In genomic region chr11:97617031-97617430, GRCh38 we compare ENCODE assay signal across 25 cellular contexts.
"Had no signal": no experiment of that assay in that cellular context is flagged by ENCODE, and none has a peak within 500 bp of the region (broad histone marks: within the 10 kb centered on the region; RNA-seq: fewer than 3 reads in every experiment).

No MANE protein-coding gene starts in this region.

- H3K36me3 ChIP-seq: neural progenitor cell, ovary, right lobe of liver, sigmoid colon, stomach, thoracic aorta, thyroid gland, tibial nerve, upper lobe of left lung, vagina had no signal

- H3K4me1 ChIP-seq: neural progenitor cell, parathyroid adenoma, psoas muscle, right lobe of liver, sigmoid colon, stomach, thyroid gland, tibial nerve, upper lobe of left lung, vagina had no signal

- H3K9me3 ChIP-seq: ovary, right lobe of liver, thyroid gland, tibial nerve, vagina had no signal

- H3K27ac ChIP-seq: neural progenitor cell, ovary, parathyroid adenoma, psoas muscle, right lobe of liver, sigmoid colon, stomach, thoracic aorta, thyroid gland, tibial nerve, upper lobe of left lung, vagina had no signal

- DNase-seq: occipital lobe; ovary; posterior cingulate gyrus; psoas muscle; right cardiac atrium; right lobe of liver; sigmoid colon; small intestine; stimulated activated CD4-positive, alpha-beta T cell treated with anti-CD3 and anti-CD28 coated beads, Interleukin-15, amount 100 ng/mL, for 24 hours; stimulated activated CD4-positive, alpha-beta T cell treated with anti-CD3 and anti-CD28 coated beads, Interleukin-2, amount 100 ng/mL, for 24 hours; stimulated activated CD4-positive, alpha-beta T cell treated with anti-CD3 and anti-CD28 coated beads, Interleukin-2, amount 100 ng/mL, for 48 hours; stimulated activated CD4-positive, alpha-beta T cell treated with anti-CD3 and anti-CD28 coated beads, Interleukin-4, amount 100 ng/mL, for 24 hours; stimulated activated naive B cell treated with anti-CD40 and anti-IgM and Interleukin-4, amounts not matched to agents 10 μg/mL and 1 μg/mL and 100 μg/mL, for 72 hours; stimulated activated naive CD4-positive, alpha-beta T cell treated with Interleukin-2 at 50 U/mL for 16 hours; stomach; thyroid gland; trophoblast cell; upper lobe of left lung had no signal

- H3K27me3 ChIP-seq: neural progenitor cell, ovary, right lobe of liver, sigmoid colon, stomach, thyroid gland, tibial nerve, upper lobe of left lung, vagina had no signal

- H3K4me3 ChIP-seq: neural progenitor cell, ovary, psoas muscle, right lobe of liver, sigmoid colon, stomach, thoracic aorta, thyroid gland, tibial nerve, upper lobe of left lung, vagina had no signal

- H2AFZ ChIP-seq: neural progenitor cell, parathyroid adenoma had no signal

- H3K79me2 ChIP-seq: parathyroid adenoma had no signal

- FAIRE-seq: urothelium cell line had no signal

- H3K9ac ChIP-seq: neural progenitor cell, parathyroid adenoma had no signal

- ATAC-seq: psoas muscle; right cardiac atrium; right lobe of liver; stimulated activated effector memory CD8-positive, alpha-beta T cell treated with anti-CD3 and anti-CD28 coated beads, Interleukin-12 subunit alpha, Interleukin-12 subunit beta, amount 100 ng/mL, for 72 hours; stimulated activated naive B cell treated with anti-CD40 and anti-IgM and Interleukin-4, amounts not matched to agents 10 μg/mL and 1 μg/mL and 100 μg/mL, for 72 hours had no signal

- H3K4me2 ChIP-seq: neural progenitor cell had no signal
